11 cellular contexts compared by ENCODE assay signal in the genomic region with DNA sequence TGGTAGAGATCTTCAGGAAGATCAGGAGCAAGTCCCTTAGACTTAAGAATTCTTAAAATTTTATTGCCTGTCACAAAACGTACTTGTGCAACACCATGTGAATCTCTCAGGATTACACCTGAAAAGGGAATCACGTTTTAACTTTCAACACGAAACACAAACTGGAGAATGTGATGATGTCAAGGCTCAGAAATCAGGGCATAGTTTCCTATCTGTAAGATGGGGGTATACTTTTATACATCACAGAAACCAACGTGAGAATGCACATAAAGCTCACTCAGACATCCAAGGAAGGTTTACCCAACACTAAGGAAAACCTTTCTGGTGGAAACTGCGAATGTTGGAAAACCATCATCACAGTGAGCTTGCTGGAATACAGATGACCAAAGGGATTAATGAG. TPM values are rescaled to one million over a fixed set of nuclear protein-coding genes. Genes with fewer than 3 reads are reported as not detected.
DNase-seq lines count a peak whose midpoint lies in the region; ATAC-seq and TF ChIP-seq lines count a peak whose summit lies in the region.
"Had no signal": no experiment of that assay in that cellular context is flagged by ENCODE, and none has a peak within 500 bp of the region (broad histone marks: within the 10 kb centered on the region; RNA-seq: fewer than 3 reads in every experiment).

No MANE protein-coding gene starts in this region.

- peaks cover 25% of the 10 kb centered on the region for H3K4me1 ChIP-seq in CD4-positive, CD25-positive, alpha-beta regulatory T cell (ENCODE audit: control insufficient read depth, insufficient read depth, low read length, poor library complexity, severe bottlenecking)
- H3K4me1 ChIP-seq in upper lobe of left lung: peaks cover 24 to 34% (median 27%) of the 10 kb centered on the region in 4 donors

- whole genome bisulfite sequencing in upper lobe of left lung, 2 donors: 67 to 75% methylated on average over 5 of the region's 5 CpGs

- ATAC-seq in CD4-positive, CD25-positive, alpha-beta regulatory T cell (ENCODE audit: low read depth in 2 of 2): no peak
- ATAC-seq in naive B cell (ENCODE audit: low read depth in 2 of 2): no peak
- ATAC-seq in upper lobe of left lung (ENCODE audit: low FRiP score in 2 of 2): no peak
- no peak for ATAC-seq in GM21381 (IDR thresholded peaks at IDR 0.05; ENCODE audit: unreplicated experiment)
- no peak for ATAC-seq in HG02763 (IDR thresholded peaks at IDR 0.05; ENCODE audit: unreplicated experiment)

- peak overlapping the region; percentile 33 for H3K4me3 ChIP-seq in CD4-positive, CD25-positive, alpha-beta regulatory T cell (ENCODE audit: low read depth, low read length)
- peak overlapping the region in 1 of 4 donors; percentile 71 for H3K4me3 ChIP-seq in upper lobe of left lung

- no peaks in the 10 kb centered on the region for H3K27me3 Mint-ChIP-seq in CD4-positive, CD25-positive, alpha-beta regulatory T cell
- H3K27me3 Mint-ChIP-seq in IgD-negative memory B cell (peaks cover 2% of the 10 kb centered on the region), brain (peaks cover 11% of the 10 kb centered on the region), naive B cell (no peaks in the 10 kb centered on the region)

- no peak for TF ChIP-seq POLR2A in upper lobe of left lung (IDR thresholded peaks at IDR 0.05)

- no peak for DNase-seq in CD4-positive, CD25-positive, alpha-beta regulatory T cell
- DNase-seq in naive B cell: no peak
- no peak for DNase-seq in upper lobe of left lung
- no peak for DNase-seq in NCI-H1930 (lab: John Stamatoyannopoulos, UW)
- DNase-seq: central memory CD4-positive, alpha-beta T cell; NCI-H69; thyroid gland had no signal

- TF ChIP-seq EP300 in upper lobe of left lung (IDR thresholded peaks at IDR 0.05): no peak

- H3K27ac Mint-ChIP-seq in CD4-positive, CD25-positive, alpha-beta regulatory T cell: peak overlapping the region; percentile 49 to 99 (median 92)
- peak overlapping the region in 2 of 3 donors; percentile 73 to 85 for H3K27ac Mint-ChIP-seq in IgD-negative memory B cell
- peak overlapping the region in 4 of 5 experiments; percentile 49 to 100 (median 76) for H3K27ac Mint-ChIP-seq in brain
- peak overlapping the region in 4 of 6 donors; percentile 40 to 98 (median 68) for H3K27ac Mint-ChIP-seq in naive B cell

- H3K36me3 ChIP-seq in CD4-positive, CD25-positive, alpha-beta regulatory T cell (ENCODE audit: control insufficient read depth, insufficient read depth, low read length): peaks cover 30% of the 10 kb centered on the region
- peaks cover 12 to 40% (median 28%) of the 10 kb centered on the region in 4 donors for H3K36me3 ChIP-seq in upper lobe of left lung

- H3K9me3 Mint-ChIP-seq in CD4-positive, CD25-positive, alpha-beta regulatory T cell: no peaks in the 10 kb centered on the region
- H3K9me3 Mint-ChIP-seq in IgD-negative memory B cell (no peaks in the 10 kb centered on the region), brain (no peaks in the 10 kb centered on the region), naive B cell (no peaks in the 10 kb centered on the region)

- no peaks in the 10 kb centered on the region for H3K27me3 ChIP-seq in CD4-positive, CD25-positive, alpha-beta regulatory T cell (ENCODE audit: control insufficient read depth, insufficient read depth, low read length)
- H3K27me3 ChIP-seq in upper lobe of left lung: no peaks in the 10 kb centered on the region
- H3K27me3 ChIP-seq: thyroid gland had no signal

- H3K4me1 Mint-ChIP-seq in CD4-positive, CD25-positive, alpha-beta regulatory T cell: peaks cover 21 to 59% (median 34%) of the 10 kb centered on the region in 4 donors
- H3K4me1 Mint-ChIP-seq in IgD-negative memory B cell (peaks cover 16 to 34% (median 31%) of the 10 kb centered on the region in 3 donors), brain (peaks cover 45% of the 10 kb centered on the region), naive B cell (peaks cover 25 to 41% (median 33%) of the 10 kb centered on the region in 3 donors)

- H3K36me3 Mint-ChIP-seq in CD4-positive, CD25-positive, alpha-beta regulatory T cell: peaks cover 27% of the 10 kb centered on the region
- H3K36me3 Mint-ChIP-seq in IgD-negative memory B cell (peaks cover 10% of the 10 kb centered on the region), brain (peaks cover 39% of the 10 kb centered on the region), naive B cell (peaks cover 19 to 22% of the 10 kb centered on the region in 2 donors)

- H3K4me3 Mint-ChIP-seq in CD4-positive, CD25-positive, alpha-beta regulatory T cell: peak overlapping the region; percentile 46 to 99 (median 98)
- H3K4me3 Mint-ChIP-seq in IgD-negative memory B cell (peak overlapping the region in 3 of 4 donors; percentile 72 to 98 (median 93)), brain (peak overlapping the region; percentile 93 to 99 (median 99)), naive B cell (peak overlapping the region in 6 of 8 donors; percentile 36 to 100 (median 99))

- TF ChIP-seq CTCF in brain (conservative IDR thresholded peaks at IDR 0.05) (no peak), upper lobe of left lung (IDR thresholded peaks at IDR 0.05) (no peak)

- H3K9me3 ChIP-seq in CD4-positive, CD25-positive, alpha-beta regulatory T cell (ENCODE audit: control insufficient read depth in 2 of 2, low read length in 2 of 2): no peaks in the 10 kb centered on the region
- H3K9me3 ChIP-seq in upper lobe of left lung: no peaks in the 10 kb centered on the region
- H3K9me3 ChIP-seq: thyroid gland had no signal

- H3K27ac ChIP-seq in CD4-positive, CD25-positive, alpha-beta regulatory T cell (ENCODE audit: insufficient read depth, low read length, poor library complexity, severe bottlenecking): peak overlapping the region; percentile 60
- no peak overlapping the region for H3K27ac ChIP-seq in upper lobe of left lung

RNA-seq across cellular contexts. Expression of a gene that starts 2.0 kb away (rescaled TPM):
- total RNA-seq in CD4-positive, CD25-positive, alpha-beta regulatory T cell: 1,120 TPM
- polyA plus RNA-seq in CD4-positive, CD25-positive, alpha-beta regulatory T cell: 1,000 to 10,000 TPM; 1,769 to 2,526 (median 2,157) TPM
- polyA plus RNA-seq in IgD-negative memory B cell (2,048 TPM), brain (ENCODE audit: insufficient read depth, low read depth, low replicate concordance) (1,105 TPM), naive B cell (ENCODE audit: low read depth in 6 of 6) (1,000 to 10,000 TPM; 1,851 to 2,562 (median 2,352) TPM)
- total RNA-seq in upper lobe of left lung: 1,000 to 10,000 TPM in 1 of 6 donors, 100 to 1,000 TPM in 5; 263 to 1,313 (median 751) TPM
